In genomic region chr6:128763599-128764300, GRCh38 we compare ENCODE assay signal across 31 cellular contexts.
DNase-seq lines count a peak whose midpoint lies in the region; ATAC-seq and FAIRE-seq lines count a peak whose summit lies in the region.
"Had no signal": no experiment of that assay in that cellular context is flagged by ENCODE, and none has a peak within 500 bp of the region (broad histone marks: within the 10 kb centered on the region; RNA-seq: fewer than 3 reads in every experiment).

No MANE protein-coding gene starts in this region.

- intact Hi-C loops in Right ventricle myocardium inferior (cut with DNase I), result no loop called here

- DNase-seq in amniotic epithelial cell (ENCODE audit: low read depth) (peak; percentile 21), iris pigment epithelial cell (ENCODE audit: low read depth) (peak; percentile 4), GM19239 (ENCODE audit: insufficient read length, low spot score) (no peak), Right ventricle myocardium inferior (ENCODE audit: missing footprints) (no peak)
- no peak for DNase-seq in stimulated activated CD4-positive, alpha-beta T cell treated with anti-CD3 and anti-CD28 coated beads, Interleukin-15, amount 100 ng/mL, for 24 hours
- DNase-seq: activated CD4-positive, alpha-beta T cell treated with anti-CD3 and anti-CD28 coated beads for 4 hours; anterior cingulate cortex; CD4-positive, alpha-beta T cell; effector memory CD8-positive, alpha-beta T cell; foreskin fibroblast; heart right ventricle; HFFc6; Kasumi-1; left cardiac atrium; MV-4-11; NCI-H1436 treated with DMSO at 0.1 percent for 48 hours; NCI-H2107; NCI-H82; T1000 had no signal

- FAIRE-seq in GM19239 (lab: Jason Lieb, UNC), result no peak
- FAIRE-seq: D721Med, GM18507, RCC 7860 had no signal

- peaks cover 2% of the 10 kb centered on the region for H3K9me3 Mint-ChIP-seq in activated T-helper 17 cell treated with anti-CD3 and anti-CD28 coated beads, Interleukin-2, amount 50 U/mL, for 72 hours
- H3K9me3 Mint-ChIP-seq: activated T-helper 2 cell treated with anti-CD3 and anti-CD28 coated beads, Interferon-gamma antibody, Interleukin-2, Interleukin-4, amounts not matched to agents 10 μg/mL and 5 μg/mL and 100 μg/mL, durations not matched to agents 14 hours and 24 hours and 36 hours had no signal

- ATAC-seq in GM18868 (IDR thresholded peaks at IDR 0.05; ENCODE audit: unreplicated experiment) (peak; percentile 56), HG02870 (IDR thresholded peaks at IDR 0.05; ENCODE audit: unreplicated experiment) (peak; percentile 68), Right ventricle myocardium inferior (no peak)
- no peak for ATAC-seq in activated T-helper 17 cell treated with anti-CD3 and anti-CD28 coated beads, Interleukin-2, amount 50 U/mL, for 72 hours (replicated peaks)
- ATAC-seq: effector memory CD8-positive, alpha-beta T cell; esophagus mucosa; heart right ventricle; left cardiac atrium; stimulated activated memory B cell treated with anti-CD40 and anti-IgM and Interleukin-4, amounts not matched to agents 10 μg/mL and 1 μg/mL and 100 μg/mL, for 72 hours had no signal

- no peaks in the 10 kb centered on the region for H3K36me3 Mint-ChIP-seq in activated T-helper 17 cell treated with anti-CD3 and anti-CD28 coated beads, Interleukin-2, amount 50 U/mL, for 72 hours (ENCODE audit: low read depth)
- H3K36me3 Mint-ChIP-seq: activated naive CD4-positive, alpha-beta T cell treated with anti-CD3 and anti-CD28 coated beads, Interleukin-2, amount 50 U/mL, for 24 hours; stimulated activated memory B cell treated with anti-CD40 and anti-IgM and Interleukin-4, amounts not matched to agents 10 μg/mL and 1 μg/mL and 100 μg/mL, for 72 hours; type B pancreatic cell had no signal

- no peak overlapping the region for H3K27ac Mint-ChIP-seq in activated T-helper 17 cell treated with anti-CD3 and anti-CD28 coated beads, Interleukin-2, amount 50 U/mL, for 72 hours
- H3K27ac Mint-ChIP-seq: activated naive CD4-positive, alpha-beta T cell treated with anti-CD3 and anti-CD28 coated beads, Interleukin-2, amount 50 U/mL, for 24 hours; activated T-helper 2 cell treated with anti-CD3 and anti-CD28 coated beads, Interferon-gamma antibody, Interleukin-2, Interleukin-4, amounts not matched to agents 10 μg/mL and 5 μg/mL and 100 μg/mL, durations not matched to agents 14 hours and 24 hours and 36 hours; CD4-positive, alpha-beta T cell; effector memory CD8-positive, alpha-beta T cell; HFFc6; nephron; stimulated activated memory B cell treated with anti-CD40 and anti-IgM and Interleukin-4, amounts not matched to agents 10 μg/mL and 1 μg/mL and 100 μg/mL, for 72 hours; type B pancreatic cell had no signal

- H3K4me3 Mint-ChIP-seq in activated T-helper 17 cell treated with anti-CD3 and anti-CD28 coated beads, Interleukin-2, amount 50 U/mL, for 72 hours, result no peak overlapping the region
- H3K4me3 Mint-ChIP-seq: activated naive CD4-positive, alpha-beta T cell treated with anti-CD3 and anti-CD28 coated beads, Interleukin-2, amount 50 U/mL, for 24 hours; CD4-positive, alpha-beta T cell; effector memory CD8-positive, alpha-beta T cell; HFFc6; nephron; stimulated activated memory B cell treated with anti-CD40 and anti-IgM and Interleukin-4, amounts not matched to agents 10 μg/mL and 1 μg/mL and 100 μg/mL, for 72 hours; type B pancreatic cell had no signal

- no peaks in the 10 kb centered on the region for H3K4me1 Mint-ChIP-seq in activated T-helper 17 cell treated with anti-CD3 and anti-CD28 coated beads, Interleukin-2, amount 50 U/mL, for 72 hours
- H3K4me1 Mint-ChIP-seq: activated naive CD4-positive, alpha-beta T cell treated with anti-CD3 and anti-CD28 coated beads, Interleukin-2, amount 50 U/mL, for 24 hours; nephron; stimulated activated memory B cell treated with anti-CD40 and anti-IgM and Interleukin-4, amounts not matched to agents 10 μg/mL and 1 μg/mL and 100 μg/mL, for 72 hours had no signal

- peaks cover 7% of the 10 kb centered on the region for H3K27me3 Mint-ChIP-seq in activated T-helper 17 cell treated with anti-CD3 and anti-CD28 coated beads, Interleukin-2, amount 50 U/mL, for 72 hours
- H3K27me3 Mint-ChIP-seq: stimulated activated memory B cell treated with anti-CD40 and anti-IgM and Interleukin-4, amounts not matched to agents 10 μg/mL and 1 μg/mL and 100 μg/mL, for 72 hours had no signal

Comparison
In these comparisons a context has a peak if more than half of its experiments do, and no peak if none do; other contexts are left out.
1. ATAC-seq: peak in GM18868 (single experiment) and HG02870 (single experiment); none in Right ventricle myocardium inferior (single experiment) and activated T-helper 17 cell treated with anti-CD3 and anti-CD28 coated beads, Interleukin-2, amount 50 U/mL, for 72 hours (single experiment).
2. DNase-seq: peak in amniotic epithelial cell (single experiment) and iris pigment epithelial cell (single experiment); none in stimulated activated CD4-positive, alpha-beta T cell treated with anti-CD3 and anti-CD28 coated beads, Interleukin-15, amount 100 ng/mL, for 24 hours (single experiment), GM19239 (single experiment) and Right ventricle myocardium inferior (single experiment).